19 cellular contexts compared by ENCODE assay signal in genomic region chr10:132676193-132676891, GRCh38.
DNase-seq lines count a peak whose midpoint lies in the region; ATAC-seq and TF ChIP-seq lines count a peak whose summit lies in the region.
"Had no signal": no experiment of that assay in that cellular context is flagged by ENCODE, and none has a peak within 500 bp of the region (broad histone marks: within the 10 kb centered on the region; RNA-seq: fewer than 3 reads in every experiment).

No MANE protein-coding gene starts in this region.

- peak overlapping the region; percentile 43 for H3K27ac Mint-ChIP-seq in progenitor cell of endocrine pancreas
- H3K27ac Mint-ChIP-seq: activated T-helper 17 cell treated with anti-CD3 and anti-CD28 coated beads, Interleukin-2, amount 50 U/mL, for 72 hours; CD8-positive, alpha-beta memory T cell had no signal

- H3K9me3 Mint-ChIP-seq in progenitor cell of endocrine pancreas (ENCODE audit: low read depth), result peaks cover 33% of the 10 kb centered on the region
- H3K9me3 Mint-ChIP-seq: activated T-helper 17 cell treated with anti-CD3 and anti-CD28 coated beads, Interleukin-2, amount 50 U/mL, for 72 hours; CD8-positive, alpha-beta memory T cell; IgD-negative memory B cell had no signal

- H3K4me3 Mint-ChIP-seq in progenitor cell of endocrine pancreas (ENCODE audit: low read depth), result no peak overlapping the region
- H3K4me3 Mint-ChIP-seq: activated T-helper 17 cell treated with anti-CD3 and anti-CD28 coated beads, Interleukin-2, amount 50 U/mL, for 72 hours; CD8-positive, alpha-beta memory T cell; IgD-negative memory B cell had no signal

- no peaks in the 10 kb centered on the region for H3K9me2 ChIP-seq in PC-3 (replicated peaks; ENCODE audit: low read length)

- H3K36me3 Mint-ChIP-seq in progenitor cell of endocrine pancreas (ENCODE audit: insufficient read depth), result peaks cover 44% of the 10 kb centered on the region

- no peaks in the 10 kb centered on the region for H3F3A ChIP-seq in PC-3 (ENCODE audit: low read length, unreplicated experiment)

- POLR2A ChIA-PET in PC-3 (lab: Charles Lee; ENCODE audit: unreplicated experiment), result no interaction called here

- in situ Hi-C loops in G401 (cut with HindIII; ENCODE audit: low sequenced_read_pairs), result no loop called here

- H3K27ac ChIP-seq in PC-3 (ENCODE audit: low read length) (no peak overlapping the region), left lung (no peak overlapping the region)
- H3K27ac ChIP-seq: adrenal gland, cardiac muscle cell, HL-60, parathyroid adenoma had no signal

- ATAC-seq in PC-3, result peak; percentile 27; the same call in 1 of the 2 replicates
- no peak for ATAC-seq in left lung
- no peak for ATAC-seq in GM18861 (IDR thresholded peaks at IDR 0.05; ENCODE audit: unreplicated experiment)
- ATAC-seq: activated T-helper 17 cell treated with anti-CD3 and anti-CD28 coated beads, Interleukin-2, amount 50 U/mL, for 72 hours had no signal

- no TSS peak for BruUV-seq in PC-3 (replicated peaks; lab: Mats Ljungman, UMichigan)

- H3K4me3 ChIP-seq in PC-3 (ENCODE audit: low read length) (no peak overlapping the region), left lung (no peak overlapping the region)
- H3K4me3 ChIP-seq: adrenal gland, cardiac muscle cell had no signal

- DNase-seq in G401 (ENCODE audit: low spot score) (peak; percentile 44), PC-3 (no peak), left lung (peak; percentile 19 to 65), progenitor cell of endocrine pancreas (ENCODE audit: low spot score, unreplicated experiment) (no peak), NCI-H226 (no peak), NCI-H2107 (lab: John Stamatoyannopoulos, UW) (no peak)
- DNase-seq: kidney glomerular epithelial cell, MM.1S, NCI-H146, NCI-H345, T1000 had no signal

- no peak overlapping the region for H3K9ac ChIP-seq in PC-3 (ENCODE audit: low read length)
- H3K9ac ChIP-seq: parathyroid adenoma had no signal

- CTCF ChIA-PET in PC-3 (lab: Charles Lee), result no interaction called here

- H3K4me2 ChIP-seq in PC-3 (ENCODE audit: low read length), result no peak overlapping the region

- H3K4me1 ChIP-seq in PC-3 (ENCODE audit: insufficient read depth, low read length), result no peaks in the 10 kb centered on the region
- no peaks in the 10 kb centered on the region for H3K4me1 ChIP-seq in left lung
- H3K4me1 ChIP-seq: adrenal gland, parathyroid adenoma had no signal

- H3K79me2 ChIP-seq in PC-3 (ENCODE audit: low read length), result peaks cover 86% of the 10 kb centered on the region

- peaks cover 8% of the 10 kb centered on the region for H3K4me1 Mint-ChIP-seq in progenitor cell of endocrine pancreas (ENCODE audit: low read depth)
- H3K4me1 Mint-ChIP-seq: activated T-helper 17 cell treated with anti-CD3 and anti-CD28 coated beads, Interleukin-2, amount 50 U/mL, for 72 hours had no signal

- H2AFZ ChIP-seq in PC-3 (ENCODE audit: low read length), result no peak overlapping the region
- H2AFZ ChIP-seq: parathyroid adenoma had no signal

- H3K27me3 ChIP-seq in PC-3 (ENCODE audit: low read length), result no peaks in the 10 kb centered on the region
- no peaks in the 10 kb centered on the region for H3K27me3 ChIP-seq in left lung
- H3K27me3 ChIP-seq: adrenal gland, cardiac muscle cell had no signal

- H3K27me3 Mint-ChIP-seq in progenitor cell of endocrine pancreas, result peaks cover 15% of the 10 kb centered on the region
- H3K27me3 Mint-ChIP-seq: activated T-helper 17 cell treated with anti-CD3 and anti-CD28 coated beads, Interleukin-2, amount 50 U/mL, for 72 hours; CD8-positive, alpha-beta memory T cell; IgD-negative memory B cell had no signal

- no peaks in the 10 kb centered on the region for H3K9me3 ChIP-seq in PC-3 (ENCODE audit: low read length)
- H3K9me3 ChIP-seq in left lung, result no peaks in the 10 kb centered on the region
- H3K9me3 ChIP-seq: adrenal gland had no signal

- H3K36me3 ChIP-seq in PC-3 (ENCODE audit: low read depth, low read length), result 0 out of 2 replicates have a peak, but pooled peaks cover 6% of the 10 kb centered on the region
- H3K36me3 ChIP-seq in left lung, result no peaks in the 10 kb centered on the region
- H3K36me3 ChIP-seq: adrenal gland, cardiac muscle cell had no signal

- no peaks in the 10 kb centered on the region; the same call in 1 of the 2 replicates for H4K20me1 ChIP-seq in PC-3 (ENCODE audit: low read length)

- no peak for TF ChIP-seq CTCF in PC-3 (conservative IDR thresholded peaks at IDR 0.05; ENCODE audit: low read depth, low read length)
- TF ChIP-seq CTCF in left lung (IDR thresholded peaks at IDR 0.05), result no peak
- no peak for TF ChIP-seq CTCF in progenitor cell of endocrine pancreas (IDR thresholded peaks at IDR 0.05; ENCODE audit: unreplicated experiment)

- intact Hi-C loops in PC-3 (cut with micrococcal nuclease) (no loop called here), left lung (cut with DNase I) (no loop called here)

Comparison
In these comparisons a context has a peak if more than half of its experiments do, and no peak if none do; other contexts are left out.
1. DNase-seq: peak in G401 (single experiment) and left lung (2 of 2); none in PC-3 (single experiment), progenitor cell of endocrine pancreas (single experiment), NCI-H226 (single experiment) and NCI-H2107 (single experiment).